8 cellular contexts compared by ENCODE assay signal in genomic region chr15:51623386-51623938, GRCh38. TPM values are rescaled to one million over a fixed set of nuclear protein-coding genes. Genes with fewer than 3 reads are reported as not detected.
A peak's percentile ranks its signal among the peaks of the same experiment; 100 is the strongest.
DNase-seq lines count a peak whose midpoint lies in the region; ATAC-seq, FAIRE-seq and TF ChIP-seq lines count a peak whose summit lies in the region.

No MANE protein-coding gene starts in this region.

- peaks cover 16% of the 10 kb centered on the region for H3K4me1 ChIP-seq in mucosa of stomach (ENCODE audit: control insufficient read depth, insufficient read depth, low read length)

- TF ChIP-seq CTCF in bronchial epithelial cell (IDR thresholded peaks at IDR 0.05; ENCODE audit: insufficient read depth, low read length, severe bottlenecking), result no peak

- H3K36me3 ChIP-seq in bronchial epithelial cell (ENCODE audit: control insufficient read depth, insufficient read depth, low read length), result no peaks in the 10 kb centered on the region
- no peaks in the 10 kb centered on the region for H3K36me3 ChIP-seq in mucosa of stomach (ENCODE audit: control insufficient read depth, insufficient read depth, low read length)

- DNase-seq in NCI-H1417 (lab: John Stamatoyannopoulos, UW) (peak in 2 of 3 experiments; percentile 21 to 60), NCI-H1417 treated with DMSO at 0.1 percent for 48 hours (lab: John Stamatoyannopoulos, UW) (no peak), NCI-H748 (lab: John Stamatoyannopoulos, UW; ENCODE audit: unreplicated experiment) (peak; percentile 70), bronchial epithelial cell (ENCODE audit: low read depth) (peak; percentile 46), NCI-H187 (lab: John Stamatoyannopoulos, UW) (no peak)
- DNase-seq in central memory CD4-positive, alpha-beta T cell, result no peak

- no peak for ATAC-seq in HG02973 (IDR thresholded peaks at IDR 0.05; ENCODE audit: unreplicated experiment)

- H3K4me3 ChIP-seq in bronchial epithelial cell (ENCODE audit: low read depth, low read length) (peak overlapping the region; percentile 89), mucosa of stomach (ENCODE audit: low read length) (peak overlapping the region; percentile 52)

- no peaks in the 10 kb centered on the region for H3K9me3 ChIP-seq in mucosa of stomach (ENCODE audit: control insufficient read depth, low read length)

- no peak for FAIRE-seq in bronchial epithelial cell (lab: Jason Lieb, UNC)

- H3K27me3 ChIP-seq in bronchial epithelial cell (ENCODE audit: control insufficient read depth, insufficient read depth, low read length) (no peaks in the 10 kb centered on the region), mucosa of stomach (ENCODE audit: control insufficient read depth, insufficient read depth, low read length) (no peaks in the 10 kb centered on the region)

- H3K9ac ChIP-seq in mucosa of stomach (ENCODE audit: low read length), result peak overlapping the region; percentile 35

RNA-seq across cellular contexts. Expression of gene DMXL2, which starts 0.9 kb away (rescaled TPM):
- 14.5 and 16.1 TPM in 2 replicates for total RNA-seq in bronchial epithelial cell

RNA-seq across cellular contexts. Expression of gene SCG3, which starts 57.8 kb away (rescaled TPM):
- total RNA-seq in bronchial epithelial cell, result not detected in 2 replicates

Comparison
In these comparisons a context has a peak if more than half of its experiments do, and no peak if none do; other contexts are left out.
1. DNase-seq: peak in NCI-H1417 (2 of 3), NCI-H748 (single experiment) and bronchial epithelial cell (single experiment); none in NCI-H1417 treated with DMSO at 0.1 percent for 48 hours (single experiment), central memory CD4-positive, alpha-beta T cell (single experiment) and NCI-H187 (0 of 2).